8 cellular contexts compared by ENCODE assay signal in genomic region chr7:47536705-47537611, GRCh38. TPM values are rescaled to one million over a fixed set of nuclear protein-coding genes. Genes with fewer than 3 reads are reported as not detected.
DNase-seq lines count a peak whose midpoint lies in the region; ATAC-seq, FAIRE-seq and TF ChIP-seq lines count a peak whose summit lies in the region.

No MANE protein-coding gene starts in this region.

- peaks cover 10% of the 10 kb centered on the region; the same call in 1 of the 2 replicates for H3K27me3 ChIP-seq in H7 (ENCODE audit: control insufficient read depth, insufficient read depth, low read length)
- no peaks in the 10 kb centered on the region for H3K27me3 ChIP-seq in small intestine (ENCODE audit: control insufficient read depth in 2 of 2, insufficient read depth in 2 of 2, low read length in 2 of 2)

- no peak for ATAC-seq in HG03045 (IDR thresholded peaks at IDR 0.05; ENCODE audit: unreplicated experiment)
- ATAC-seq in HG02852 (IDR thresholded peaks at IDR 0.05; ENCODE audit: unreplicated experiment): no peak

- no peaks in the 10 kb centered on the region for H3K36me3 ChIP-seq in H7 (replicated peaks; ENCODE audit: control insufficient read depth, insufficient read depth, low read length)
- H3K36me3 ChIP-seq in small intestine (ENCODE audit: control insufficient read depth in 2 of 2, insufficient read depth in 2 of 2, low read length in 2 of 2): no peaks in the 10 kb centered on the region

- DNase-seq in H7: peak; percentile 90
- peak; percentile 55 to 67 for DNase-seq in cardiac fibroblast (ENCODE audit: low read depth in 2 of 2)
- peak; percentile 72 for DNase-seq in iris pigment epithelial cell (ENCODE audit: low read depth)
- DNase-seq in small intestine: peak; percentile 68
- no peak for DNase-seq in foreskin melanocyte
- DNase-seq in NCI-H446 treated with DMSO at 0.1 percent for 48 hours (lab: John Stamatoyannopoulos, UW): no peak

- H3K9me3 ChIP-seq in small intestine (ENCODE audit: control insufficient read depth, low read depth): no peaks in the 10 kb centered on the region

- TF ChIP-seq CTCF in cardiac fibroblast (IDR thresholded peaks at IDR 0.05; ENCODE audit: low read depth, low read length): no peak

- H3K4me1 ChIP-seq in small intestine (ENCODE audit: control insufficient read depth in 2 of 2, insufficient read depth in 1 of 2, low read depth in 1 of 2, low read length in 1 of 2): peaks cover 3 to 12% of the 10 kb centered on the region in 2 donors

- FAIRE-seq in small intestine (lab: Jason Lieb, UNC): no peak

- H3K4me3 ChIP-seq in H7 (ENCODE audit: insufficient read depth, low read depth, low read length) (peak overlapping the region; percentile 57), cardiac fibroblast (replicated peaks in 1 of 2; ENCODE audit: low read depth in 2 of 2, low read length in 2 of 2) (peak overlapping the region; percentile 36 to 54), small intestine (ENCODE audit: low read depth in 1 of 2, low read length in 2 of 2) (peak overlapping the region; percentile 32 to 49)

- peak overlapping the region; percentile 51 to 69 for H3K27ac ChIP-seq in small intestine (ENCODE audit: low read depth in 1 of 2, low read length in 1 of 2)

- WGBS in small intestine, 3 donors: 13 to 21% (median 21%) methylated on average over 75 to 94 of the region's 94 CpGs

RNA-seq across cellular contexts. Expression of gene TNS3, which starts 45.0 kb away (rescaled TPM):
- total RNA-seq in H7 (2014; rRNA removed; shearing (Covaris generic)): 28.9 and 31.3 TPM in 2 replicates
- 10 to 100 TPM; 17.2 to 29.7 (median 24.9) TPM for polyA plus RNA-seq in small intestine

Comparison
In these comparisons a context has a peak if more than half of its experiments do, and no peak if none do; other contexts are left out.
1. DNase-seq: peak in H7 (single experiment), cardiac fibroblast (2 of 2), iris pigment epithelial cell (single experiment) and small intestine (single experiment); none in foreskin melanocyte (single experiment) and NCI-H446 treated with DMSO at 0.1 percent for 48 hours (single experiment).
2. Peak in every context shown above with its lines, with median percentiles within 50 percentile points of each other: H3K4me3 ChIP-seq.